In the genomic region with DNA sequence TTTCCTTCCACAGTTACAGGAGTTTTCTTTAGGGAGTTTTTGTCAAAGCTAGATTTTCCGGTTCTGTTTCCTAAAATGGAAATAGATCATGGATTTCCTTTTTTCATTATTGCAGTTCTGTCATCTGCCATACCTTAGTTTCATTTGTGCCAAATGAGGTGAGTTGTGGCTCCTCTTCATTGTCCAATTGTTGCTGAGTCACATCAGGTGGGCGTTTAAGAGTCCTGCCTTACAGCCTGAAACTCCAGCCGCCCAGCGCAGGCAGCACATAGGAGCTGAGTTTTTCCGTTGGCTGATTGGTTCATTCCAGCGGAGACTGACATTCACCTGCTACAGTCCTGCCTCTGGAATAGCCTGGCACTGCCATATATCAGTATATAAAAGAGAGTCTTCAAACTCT, we compare ENCODE assay signal across 10 cellular contexts. TPM values are rescaled to one million over a fixed set of nuclear protein-coding genes. Genes with fewer than 3 reads are reported as not detected.
DNase-seq lines count a peak whose midpoint lies in the region; ATAC-seq, FAIRE-seq and TF ChIP-seq lines count a peak whose summit lies in the region.
"Had no signal": no experiment of that assay in that cellular context is flagged by ENCODE, and none has a peak within 500 bp of the region (broad histone marks: within the 10 kb centered on the region; RNA-seq: fewer than 3 reads in every experiment).

No MANE protein-coding gene starts in this region.

- H3K4me2 ChIP-seq in Karpas-422 (ENCODE audit: low read depth, low read length, poor library complexity, severe bottlenecking): no peak overlapping the region

- H3K9me3 Mint-ChIP-seq in naive B cell: no peaks in the 10 kb centered on the region

- no peak overlapping the region for H3K9ac ChIP-seq in Karpas-422 (ENCODE audit: low read length)

- peaks cover 58% of the 10 kb centered on the region for H3K79me2 ChIP-seq in Karpas-422 (ENCODE audit: low read length)

- TF ChIP-seq CTCF in 22Rv1 (IDR thresholded peaks at IDR 0.05) (no peak), bronchial epithelial cell (IDR thresholded peaks at IDR 0.05; ENCODE audit: insufficient read depth, low read length, severe bottlenecking) (no peak)

- H3K27me3 ChIP-seq in Karpas-422 (ENCODE audit: low read length) (no peaks in the 10 kb centered on the region), bronchial epithelial cell (ENCODE audit: control insufficient read depth, insufficient read depth, low read length) (no peaks in the 10 kb centered on the region)

- ATAC-seq in naive B cell (ENCODE audit: low read depth in 2 of 2) (no peak), HG02642 (IDR thresholded peaks at IDR 0.05; ENCODE audit: poor library complexity, unreplicated experiment) (no peak), HG02798 (IDR thresholded peaks at IDR 0.05; ENCODE audit: poor library complexity, unreplicated experiment) (no peak)

- H3K4me1 ChIP-seq in Karpas-422 (ENCODE audit: low read length): no peaks in the 10 kb centered on the region

- FAIRE-seq in bronchial epithelial cell (lab: Jason Lieb, UNC): no peak

- peak overlapping the region in 5 of 6 donors; percentile 13 to 87 (median 60) for H3K27ac Mint-ChIP-seq in naive B cell

- H3K36me3 ChIP-seq in Karpas-422 (ENCODE audit: insufficient read depth, low read length) (no peaks in the 10 kb centered on the region), bronchial epithelial cell (ENCODE audit: control insufficient read depth, insufficient read depth, low read length) (no peaks in the 10 kb centered on the region)

- H3K4me3 Mint-ChIP-seq in naive B cell: no peak overlapping the region

- no peaks in the 10 kb centered on the region for H3K9me2 ChIP-seq in Karpas-422 (replicated peaks; ENCODE audit: insufficient read depth, low read length)

- H3K4me3 ChIP-seq in Karpas-422 (ENCODE audit: low read length) (no peak overlapping the region), bronchial epithelial cell (ENCODE audit: low read depth, low read length) (no peak overlapping the region)

- H4K20me1 ChIP-seq in Karpas-422 (ENCODE audit: insufficient read depth, low read depth, low read length): no peaks in the 10 kb centered on the region

- no peaks in the 10 kb centered on the region for H3K27me3 Mint-ChIP-seq in naive B cell

- H2AFZ ChIP-seq in Karpas-422 (ENCODE audit: low read length): no peak overlapping the region

- peak overlapping the region; percentile 64 for H3K27ac ChIP-seq in 22Rv1
- H3K27ac ChIP-seq in Karpas-422 (ENCODE audit: low read length): peak overlapping the region; percentile 26; the same call in 1 of the 2 replicates

- no peaks in the 10 kb centered on the region for H3K9me3 ChIP-seq in Karpas-422 (ENCODE audit: low read length)

- no peaks in the 10 kb centered on the region for H3K36me3 Mint-ChIP-seq in naive B cell

- peaks cover 21 to 43% (median 24%) of the 10 kb centered on the region in 3 donors for H3K4me1 Mint-ChIP-seq in naive B cell

- DNase-seq in Karpas-422: no peak
- peak; percentile 91 for DNase-seq in bronchial epithelial cell (ENCODE audit: low read depth)
- DNase-seq in naive B cell: no peak
- no peak for DNase-seq in DMS 273 (lab: John Stamatoyannopoulos, UW; ENCODE audit: unreplicated experiment)
- DNase-seq in medulla oblongata (ENCODE audit: extremely low spot score): no peak
- DNase-seq: COR-L47, NCI-H345 had no signal

RNA-seq across cellular contexts. Expression of gene SLC25A25, which starts 14.1 kb away (rescaled TPM):
- 4.1 and 12.7 TPM in 2 replicates for total RNA-seq in Karpas-422 (2014; rRNA removed; shearing (Covaris generic); ENCODE audit: low replicate concordance)
- 12.6 and 17.2 TPM in 2 replicates for total RNA-seq in bronchial epithelial cell
- 10 to 100 TPM in 1 of 6 donors, 1 to 10 TPM in 5; 1.6 to 15.8 (median 9.0) TPM for polyA plus RNA-seq in naive B cell (ENCODE audit: low read depth in 6 of 6)

RNA-seq across cellular contexts. Expression of gene NAIF1, which starts 15.1 kb away (rescaled TPM):
- 7.3 and 13.9 TPM in 2 replicates for total RNA-seq in Karpas-422 (2014; rRNA removed; shearing (Covaris generic); ENCODE audit: low replicate concordance)
- 10.3 and 12.4 TPM in 2 replicates for total RNA-seq in bronchial epithelial cell
- 10 to 100 TPM in 4 of 6 donors, 1 to 10 TPM in 2; 7.2 to 21.6 (median 12.3) TPM for polyA plus RNA-seq in naive B cell (ENCODE audit: low read depth in 6 of 6)

RNA-seq across cellular contexts. Expression of gene PTGES2, which starts 45.4 kb away (rescaled TPM):
- 68.4 and 114 TPM in 2 replicates for total RNA-seq in Karpas-422 (2014; rRNA removed; shearing (Covaris generic); ENCODE audit: low replicate concordance)
- 130 and 137 TPM in 2 replicates for total RNA-seq in bronchial epithelial cell
- 10 to 100 TPM; 31.1 to 63.8 (median 40.8) TPM for polyA plus RNA-seq in naive B cell (ENCODE audit: low read depth in 6 of 6)
